In genomic region chr4:87026795-87027495, GRCh38 we compare ENCODE assay signal across 9 cellular contexts.
DNase-seq lines count a peak whose midpoint lies in the region; ATAC-seq and TF ChIP-seq lines count a peak whose summit lies in the region.
"Had no signal": no experiment of that assay in that cellular context is flagged by ENCODE, and none has a peak within 500 bp of the region (broad histone marks: within the 10 kb centered on the region; RNA-seq: fewer than 3 reads in every experiment).

No MANE protein-coding gene starts in this region.

- TF ChIP-seq POLR2A in adrenal gland (IDR thresholded peaks at IDR 0.05), result no peak
- no peak for TF ChIP-seq POLR2A in testis (IDR thresholded peaks at IDR 0.05)

- H3K9me3 ChIP-seq in adrenal gland (replicated peaks in 1 of 3) (no peaks in the 10 kb centered on the region), testis (no peaks in the 10 kb centered on the region)

- WGBS in adrenal gland, 4 donors, result 48 to 63% (median 52%) methylated on average over 4 of the region's 4 CpGs
- WGBS in testis, 2 donors, result 56 to 59% methylated on average over 4 of the region's 4 CpGs

- ATAC-seq in GM19372 (IDR thresholded peaks at IDR 0.05; ENCODE audit: low read depth, unreplicated experiment), result peak; percentile 80
- ATAC-seq in HG03095 (IDR thresholded peaks at IDR 0.05; ENCODE audit: unreplicated experiment), result peak; percentile 78

- H3K36me3 ChIP-seq in adrenal gland (replicated peaks in 1 of 2), result no peaks in the 10 kb centered on the region
- no peaks in the 10 kb centered on the region for H3K36me3 ChIP-seq in testis (ENCODE audit: low read depth, missing control alignments)

- H3K27ac ChIP-seq in adrenal gland (peak overlapping the region in 3 of 5 donors; percentile 31 to 39 (median 34)), testis (peak overlapping the region; percentile 50 to 57)

- intact Hi-C loops in adrenal gland (cut with DNase I), result no loop called here
- intact Hi-C loops in testis (cut with DNase I; ENCODE audit: low total_unique reads), result no loop called here

- peak in 1 of 7 donors; percentile 22 for DNase-seq in adrenal gland
- DNase-seq in testis, result no peak
- DNase-seq in GDM1 (lab: John Stamatoyannopoulos, UW), result no peak
- DNase-seq in HK-2 (ENCODE audit: unreplicated experiment), result no peak
- DNase-seq in NCI-H524 treated with DMSO at 0.1 percent for 48 hours (lab: John Stamatoyannopoulos, UW), result no peak
- no peak for DNase-seq in activated CD8-positive, alpha-beta memory T cell treated with anti-CD3 and anti-CD28 coated beads, Interleukin-2, amount 50 U/mL, for 4 hours
- DNase-seq: IMR-90 had no signal

- no peak for TF ChIP-seq CTCF in adrenal gland (IDR thresholded peaks at IDR 0.05)
- TF ChIP-seq CTCF in testis (IDR thresholded peaks at IDR 0.05), result no peak

- no peaks in the 10 kb centered on the region for H3K27me3 ChIP-seq in adrenal gland
- no peaks in the 10 kb centered on the region for H3K27me3 ChIP-seq in testis

- H3K4me3 ChIP-seq in adrenal gland (no peak overlapping the region), testis (no peak overlapping the region)

- H3K4me1 ChIP-seq in adrenal gland (replicated peaks in 1 of 2) (peaks cover 50 to 92% of the 10 kb centered on the region in 2 donors), testis (peaks cover 73% of the 10 kb centered on the region)
